8 cellular contexts compared by ENCODE assay signal in the genomic region with DNA sequence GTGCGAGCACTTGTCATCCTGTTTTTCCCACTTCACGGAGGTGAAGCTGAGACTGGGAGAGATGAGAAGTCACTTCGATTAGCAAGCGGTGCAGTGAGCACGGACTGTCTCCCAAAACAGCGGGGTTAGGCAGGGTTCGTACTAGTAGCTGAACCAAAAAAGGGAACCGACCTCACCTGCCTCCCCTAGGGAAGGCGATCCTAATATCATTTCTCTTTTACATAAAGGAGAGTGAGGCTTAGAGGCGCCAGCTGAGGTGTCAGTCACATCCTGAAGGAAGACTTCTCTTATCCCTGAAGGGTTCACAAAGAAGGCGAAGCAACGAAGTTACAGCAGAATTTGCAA. TPM values are rescaled to one million over a fixed set of nuclear protein-coding genes. Genes with fewer than 3 reads are reported as not detected.
DNase-seq lines count a peak whose midpoint lies in the region; ATAC-seq, FAIRE-seq and TF ChIP-seq lines count a peak whose summit lies in the region.

No MANE protein-coding gene starts in this region.

- no TSS peak for BruUV-seq in Panc1 (replicated peaks; lab: Mats Ljungman, UMichigan)

- 33 to 45% (median 41%) methylated on average over 12 of the region's 12 CpGs for WGBS in small intestine, 3 donors

- intact Hi-C loops in Panc1 (cut with micrococcal nuclease; ENCODE audit: unreplicated experiment): no loop called here

- in situ Hi-C loops in Panc1 (cut with HindIII; ENCODE audit: low pct_unique_long_range_greater_than_20kb, low sequenced_read_pairs): no loop called here

- no peaks in the 10 kb centered on the region for H3K9me3 ChIP-seq in Panc1 (ENCODE audit: control insufficient read depth, insufficient read depth, low read depth, low read length)
- no peaks in the 10 kb centered on the region for H3K9me3 ChIP-seq in small intestine (ENCODE audit: control insufficient read depth, low read depth)

- H3K4me1 ChIP-seq in Panc1 (ENCODE audit: control insufficient read depth, insufficient read depth, low read length) (peaks cover 13% of the 10 kb centered on the region), small intestine (ENCODE audit: control insufficient read depth in 2 of 2, insufficient read depth in 1 of 2, low read depth in 1 of 2, low read length in 1 of 2) (peaks cover 0 to 4% of the 10 kb centered on the region in 2 donors)

- H3K27me3 ChIP-seq in BJ (ENCODE audit: control insufficient read depth, insufficient read depth, low read length) (no peaks in the 10 kb centered on the region), Panc1 (ENCODE audit: control insufficient read depth, insufficient read depth, low read length) (no peaks in the 10 kb centered on the region), small intestine (ENCODE audit: control insufficient read depth in 2 of 2, insufficient read depth in 2 of 2, low read length in 2 of 2) (no peaks in the 10 kb centered on the region)

- POLR2A ChIA-PET in BJ (lab: Charles Lee) (no interaction called here), Panc1 (lab: Charles Lee) (interaction anchor here (0.9 kb wide), 1 partner anchor 23 kb away, joined by 3 read pairs; no protein-coding TSS in a partner anchor)

- peak overlapping the region; percentile 93 for H3K27ac ChIP-seq in Panc1 (ENCODE audit: low read length)
- H3K27ac ChIP-seq in small intestine (ENCODE audit: low read depth in 1 of 2, low read length in 1 of 2): peak overlapping the region; percentile 22 to 65

- CTCF ChIA-PET in BJ (lab: Yijun Ruan, JAX) (interaction anchor here (0.7 kb wide), 1 partner anchor 54 kb away, joined by 3 read pairs; a partner anchor contains a TSS), Panc1 (lab: Charles Lee) (interaction anchor here (0.6 to 0.8 kb wide), 2 partner anchors 10 to 41 kb away, joined by 3 to 7 read pairs; no protein-coding TSS in a partner anchor)

- no peak for TF ChIP-seq CTCF in BJ (IDR thresholded peaks at IDR 0.05; ENCODE audit: insufficient read depth, low read depth, low read length)
- no peak for TF ChIP-seq CTCF in Panc1 (IDR thresholded peaks at IDR 0.05)
- TF ChIP-seq CTCF in fibroblast of the aortic adventitia (IDR thresholded peaks at IDR 0.05; ENCODE audit: insufficient read depth, low read length): no peak

- H3K4me3 ChIP-seq in BJ (ENCODE audit: low read depth, low read length): peak overlapping the region; percentile 91
- peak overlapping the region; percentile 93 to 99 for H3K4me3 ChIP-seq in Panc1 (ENCODE audit: low read depth in 2 of 2, low read length in 2 of 2)
- peak overlapping the region; percentile 96 for H3K4me3 ChIP-seq in fibroblast of the aortic adventitia (ENCODE audit: low read depth, low read length)
- peak overlapping the region in 1 of 2 donors; percentile 87 for H3K4me3 ChIP-seq in small intestine (ENCODE audit: low read depth in 1 of 2, low read length in 2 of 2)

- ATAC-seq in GM21576 (IDR thresholded peaks at IDR 0.05; ENCODE audit: unreplicated experiment) (peak; percentile 16), Panc1 (peak; percentile 6), HG03039 (IDR thresholded peaks at IDR 0.05; ENCODE audit: unreplicated experiment) (no peak)

- H3K36me3 ChIP-seq in BJ (ENCODE audit: control insufficient read depth, insufficient read depth, low read length): no peaks in the 10 kb centered on the region; the same call in 1 of the 2 replicates
- H3K36me3 ChIP-seq in Panc1 (ENCODE audit: control insufficient read depth, insufficient read depth, low read length): peaks cover 6% of the 10 kb centered on the region
- H3K36me3 ChIP-seq in small intestine (ENCODE audit: control insufficient read depth in 2 of 2, insufficient read depth in 2 of 2, low read length in 2 of 2): peaks cover 0 to 2% of the 10 kb centered on the region in 2 donors

- no peak for FAIRE-seq in small intestine (lab: Jason Lieb, UNC)

- DNase-seq in BJ (ENCODE audit: low read depth) (no peak), Panc1 (ENCODE audit: low read depth, low spot score) (no peak), fibroblast of the aortic adventitia (ENCODE audit: low read depth) (no peak), small intestine (no peak), Kasumi-1 (lab: John Stamatoyannopoulos, UW) (no peak), NCI-H128 (lab: John Stamatoyannopoulos, UW; ENCODE audit: unreplicated experiment) (no peak)

RNA-seq across cellular contexts. Expression of a gene that starts 0.5 kb away (rescaled TPM):
- polyA plus RNA-seq in BJ (2011; rRNA removed) (119 and 171 TPM in 2 replicates), small intestine (10 to 100 TPM; 43.7 to 96.4 (median 73.5) TPM)
- polyA minus RNA-seq in BJ (2011; rRNA and poly(A)+ RNA removed): 68.4 and 104 TPM in 2 replicates
- total RNA-seq in Panc1 (2021; ENCODE audit: unreplicated experiment) (92.3 TPM), fibroblast of the aortic adventitia (ENCODE audit: low replicate concordance) (33.7 and 81.8 TPM in 2 replicates)
- polyA plus RNA-seq in Panc1 (2012; ENCODE audit: insufficient read length): 91.3 TPM

RNA-seq across cellular contexts. Expression of a gene that starts 3.2 kb away (rescaled TPM):
- polyA plus RNA-seq in BJ (2011; rRNA removed) (3.2 and 4.8 TPM in 2 replicates), small intestine (under 1 TPM in 2 of 3 donors, not detected in 1; under 0.01 to 0.97 TPM)
- polyA minus RNA-seq in BJ (2011; rRNA and poly(A)+ RNA removed): 6.9 TPM in 2 replicates
- total RNA-seq in Panc1 (2021; ENCODE audit: unreplicated experiment) (2.0 TPM), fibroblast of the aortic adventitia (ENCODE audit: low replicate concordance) (9.3 and 19.9 TPM in 2 replicates)
- 3.1 TPM for polyA plus RNA-seq in Panc1 (2012; ENCODE audit: insufficient read length)

RNA-seq across cellular contexts. Expression of a gene that starts 26.3 kb away (rescaled TPM):
- polyA plus RNA-seq in BJ (2011; rRNA removed) (35.9 and 36.8 TPM in 2 replicates), small intestine (10 to 100 TPM; 28.6 to 47.6 (median 29.7) TPM)
- polyA minus RNA-seq in BJ (2011; rRNA and poly(A)+ RNA removed): 11.5 and 24.1 TPM in 2 replicates
- total RNA-seq in Panc1 (2021; ENCODE audit: unreplicated experiment) (76.2 TPM), fibroblast of the aortic adventitia (ENCODE audit: low replicate concordance) (17.0 and 44.2 TPM in 2 replicates)
- polyA plus RNA-seq in Panc1 (2012; ENCODE audit: insufficient read length): 101 TPM

RNA-seq across cellular contexts. Expression of a gene that starts 26.5 kb away (rescaled TPM):
- polyA plus RNA-seq in BJ (2011; rRNA removed): 104 and 118 TPM in 2 replicates
- 39.4 and 82.3 TPM in 2 replicates for polyA minus RNA-seq in BJ (2011; rRNA and poly(A)+ RNA removed)
- 162 TPM for total RNA-seq in Panc1 (2021; ENCODE audit: unreplicated experiment)
- polyA plus RNA-seq in Panc1 (2012; ENCODE audit: insufficient read length): 179 TPM
- total RNA-seq in fibroblast of the aortic adventitia (ENCODE audit: low replicate concordance): 23.2 and 51.9 TPM in 2 replicates
- polyA plus RNA-seq in small intestine: 100 to 1,000 TPM; 207 to 343 (median 333) TPM

RNA-seq across cellular contexts. Expression of a gene that starts 54.3 kb away (rescaled TPM):
- polyA plus RNA-seq in BJ (2011; rRNA removed) (122 and 141 TPM in 2 replicates), small intestine (100 to 1,000 TPM; 189 to 359 (median 337) TPM)
- 27.5 and 39.1 TPM in 2 replicates for polyA minus RNA-seq in BJ (2011; rRNA and poly(A)+ RNA removed)
- total RNA-seq in Panc1 (2021; ENCODE audit: unreplicated experiment) (124 TPM), fibroblast of the aortic adventitia (ENCODE audit: low replicate concordance) (49.3 and 76.5 TPM in 2 replicates)
- 173 TPM for polyA plus RNA-seq in Panc1 (2012; ENCODE audit: insufficient read length)
